Comparison of ENCODE assay signal across 18 cellular contexts in genomic region chr13:65472336-65472735, GRCh38.
DNase-seq lines count a peak whose midpoint lies in the region; ATAC-seq and TF ChIP-seq lines count a peak whose summit lies in the region.
"Had no signal": no experiment of that assay in that cellular context is flagged by ENCODE, and none has a peak within 500 bp of the region (broad histone marks: within the 10 kb centered on the region; RNA-seq: fewer than 3 reads in every experiment).

No MANE protein-coding gene starts in this region.

- POLR2A ChIA-PET in A673 (lab: Charles Lee; ENCODE audit: low non-redundant PET): no interaction called here

- no peak for TF ChIP-seq CTCF in A673 (conservative IDR thresholded peaks at IDR 0.05; ENCODE audit: low read depth, low read length)
- TF ChIP-seq CTCF in Loucy (conservative IDR thresholded peaks at IDR 0.05; ENCODE audit: low read length): no peak

- BruUV-seq in A673 (replicated peaks; lab: Mats Ljungman, UMichigan): no TSS peak

- peak overlapping the region; percentile 2; the same call in 1 of the 2 replicates for H2AFZ ChIP-seq in Loucy (ENCODE audit: low read length)

- H3K36me3 ChIP-seq in A673 (ENCODE audit: insufficient read depth, low read length, poor library complexity, severe bottlenecking) (no peaks in the 10 kb centered on the region), Loucy (ENCODE audit: insufficient read depth, low read length) (no peaks in the 10 kb centered on the region), adipocyte (ENCODE audit: control insufficient read depth, insufficient read depth, low read length, severe bottlenecking) (no peaks in the 10 kb centered on the region)
- H3K36me3 ChIP-seq: SJCRH30 had no signal

- H4K20me1 ChIP-seq in Loucy (ENCODE audit: insufficient read depth, low read length, poor library complexity, severe bottlenecking): no peaks in the 10 kb centered on the region

- peak; percentile 32 for DNase-seq in A673 (ENCODE audit: low spot score)
- peak; percentile 16 for DNase-seq in GM04504 (ENCODE audit: low read depth)
- DNase-seq in adipocyte (ENCODE audit: low read depth): peak; percentile 57
- DNase-seq in HK-2 (ENCODE audit: unreplicated experiment): no peak
- DNase-seq in AG08395 (ENCODE audit: low spot score): no peak
- DNase-seq in HPDE6-E6E7 (ENCODE audit: extremely low spot score): no peak
- no peak for DNase-seq in left colon
- DNase-seq: CD4-positive, alpha-beta memory T cell; DMS79 treated with DMSO at 0.1 percent for 48 hours; H9; MM.1S; NCI-H1930; NCI-H2171 treated with DMSO at 0.1 percent for 48 hours; RPMI8226; SJCRH30 had no signal

- H3K9me3 ChIP-seq in A673 (ENCODE audit: low read depth, low read length, poor library complexity, severe bottlenecking) (no peaks in the 10 kb centered on the region), Loucy (ENCODE audit: insufficient read depth, low read depth, low read length) (0 out of 2 replicates have a peak, but pooled peaks cover 9% of the 10 kb centered on the region), adipocyte (ENCODE audit: control insufficient read depth, low read length) (no peaks in the 10 kb centered on the region)
- H3K9me3 ChIP-seq: A549, SJCRH30 had no signal

- ATAC-seq in left colon: no peak
- ATAC-seq: A549, K562 had no signal

- H3K4me1 ChIP-seq in A673 (ENCODE audit: insufficient read depth, low read length, poor library complexity, severe bottlenecking) (no peaks in the 10 kb centered on the region), Loucy (ENCODE audit: insufficient read depth, low read length, poor library complexity, severe bottlenecking) (peaks cover 54% of the 10 kb centered on the region), adipocyte (ENCODE audit: control insufficient read depth, insufficient read depth, low read length) (no peaks in the 10 kb centered on the region)
- H3K4me1 ChIP-seq: A549, SJCRH30 had no signal

- H3K4me3 ChIP-seq in A673 (ENCODE audit: low read depth, low read length, poor library complexity, severe bottlenecking): no peak overlapping the region
- H3K4me3 ChIP-seq in Loucy (ENCODE audit: low read length, poor library complexity, severe bottlenecking): peak overlapping the region; percentile 14
- no peak overlapping the region for H3K4me3 ChIP-seq in adipocyte (ENCODE audit: low read length)
- H3K4me3 ChIP-seq: A549, K562, SJCRH30 had no signal

- H3K9me2 ChIP-seq in Loucy (replicated peaks; ENCODE audit: low read depth, low read length): no peaks in the 10 kb centered on the region

- H3K27ac ChIP-seq in A673 (ENCODE audit: low read depth, low read length, poor library complexity, severe bottlenecking): no peak overlapping the region
- H3K27ac ChIP-seq: A549, SJCRH30 had no signal

- peak overlapping the region; percentile 44 for H3K4me2 ChIP-seq in Loucy (ENCODE audit: low read depth, low read length, poor library complexity, severe bottlenecking)
- H3K4me2 ChIP-seq: A549 had no signal

- H3K27me3 ChIP-seq in A673 (replicated peaks; ENCODE audit: insufficient read depth, low read depth, low read length, poor library complexity): no peaks in the 10 kb centered on the region
- H3K27me3 ChIP-seq in Loucy (ENCODE audit: insufficient read depth, low read length, poor library complexity, severe bottlenecking): no peaks in the 10 kb centered on the region
- H3K27me3 ChIP-seq in adipocyte (replicated peaks; ENCODE audit: control insufficient read depth, insufficient read depth, low read length): no peaks in the 10 kb centered on the region
- H3K27me3 ChIP-seq: SJCRH30 had no signal

- H3K9ac ChIP-seq in Loucy (ENCODE audit: low read depth, low read length, poor library complexity, severe bottlenecking) (no peak overlapping the region), adipocyte (ENCODE audit: low read length) (no peak overlapping the region)

- H3K79me2 ChIP-seq in Loucy (ENCODE audit: insufficient read depth, low read length): no peaks in the 10 kb centered on the region

- intact Hi-C loops in A673 (cut with micrococcal nuclease; ENCODE audit: unreplicated experiment): no loop called here
- intact Hi-C loops in left colon (cut with DNase I, micrococcal nuclease): no loop called here

- CTCF ChIA-PET in A673 (lab: Charles Lee): no interaction called here

- peaks cover 8% of the 10 kb centered on the region for H3F3A ChIP-seq in Loucy (ENCODE audit: low read depth)

Comparison
In these comparisons a context has a peak if more than half of its experiments do, and no peak if none do; other contexts are left out.
1. DNase-seq: peak in A673 (single experiment), GM04504 (single experiment) and adipocyte (single experiment); none in HK-2 (single experiment), AG08395 (single experiment), HPDE6-E6E7 (single experiment) and left colon (0 of 2).